18 cellular contexts compared by ENCODE assay signal in genomic region chr10:59099536-59099935, GRCh38.
DNase-seq lines count a peak whose midpoint lies in the region; TF ChIP-seq lines count a peak whose summit lies in the region.
"Had no signal": no experiment of that assay in that cellular context is flagged by ENCODE, and none has a peak within 500 bp of the region (broad histone marks: within the 10 kb centered on the region; RNA-seq: fewer than 3 reads in every experiment).

No MANE protein-coding gene starts in this region.

- no peaks in the 10 kb centered on the region for H3K9me2 ChIP-seq in SK-N-SH

- TF ChIP-seq EP300 in SK-N-SH (IDR thresholded peaks at IDR 0.05; ENCODE audit: borderline replicate concordance in 1 of 2, low read depth in 1 of 2, low read length in 1 of 2): no peak

- no peaks in the 10 kb centered on the region for H4K20me1 ChIP-seq in SK-N-SH (ENCODE audit: insufficient read depth)

- peak overlapping the region; percentile 13; the same call in 1 of the 2 replicates for H3K4me2 ChIP-seq in SK-N-SH

- peaks cover 10 to 13% of the 10 kb centered on the region in 2 experiments; a peak in 2 of 4 replicates for H3K4me1 ChIP-seq in SK-N-SH (ENCODE audit: control insufficient read depth in 1 of 2, insufficient read depth in 2 of 2, low read depth in 1 of 2, low read length in 1 of 2)

- no peaks in the 10 kb centered on the region for H3K27me3 ChIP-seq in SK-N-SH (ENCODE audit: insufficient read depth)
- H3K27me3 ChIP-seq: tibial nerve had no signal

- no peak for TF ChIP-seq RAD21 in SK-N-SH (IDR thresholded peaks at IDR 0.05; ENCODE audit: low read length)

- POLR2A ChIA-PET in SK-N-SH (lab: Yijun Ruan, JAX): interaction anchor here (1.0 to 1.4 kb wide), 3 partner anchors 77 to 133 kb away, joined by 3 to 5 read pairs (median 3); partner anchors contain the start of gene PHYHIPL

- 54% methylated on average over 2 of the region's 2 CpGs for WGBS in SK-N-SH (ENCODE audit: low lambda C conversion rate)

- H2AFZ ChIP-seq in SK-N-SH (ENCODE audit: low read depth): no peak overlapping the region

- H3K9ac ChIP-seq in SK-N-SH: no peak overlapping the region

- no peak overlapping the region for H3K4me3 ChIP-seq in SK-N-SH (ENCODE audit: low read depth in 2 of 2, low read length in 1 of 2)
- H3K4me3 ChIP-seq: tibial nerve had no signal

- CTCF ChIA-PET in SK-N-SH (lab: Yijun Ruan, JAX): interaction anchor here (0.6 to 1.5 kb wide), 8 partner anchors 10 to 282 kb away, joined by 3 to 4 read pairs (median 3); no protein-coding TSS in a partner anchor

- no peaks in the 10 kb centered on the region for H3K9me3 ChIP-seq in SK-N-SH
- H3K9me3 ChIP-seq: tibial nerve had no signal

- H3K36me3 ChIP-seq in SK-N-SH (replicated peaks in 1 of 2; ENCODE audit: control insufficient read depth in 1 of 2, insufficient read depth in 2 of 2, low read length in 1 of 2): no peaks in the 10 kb centered on the region
- H3K36me3 ChIP-seq: tibial nerve had no signal

- no peaks in the 10 kb centered on the region for H3K79me2 ChIP-seq in SK-N-SH (ENCODE audit: insufficient read depth)

- H3K27ac ChIP-seq in SK-N-SH (ENCODE audit: low read depth in 2 of 2, low read length in 1 of 2) (peak overlapping the region; percentile 14 to 99; a peak in 3 of 4 replicates), substantia nigra (ENCODE audit: low read depth, low read length, poor library complexity, severe bottlenecking) (peak overlapping the region; percentile 26)

- TF ChIP-seq CTCF in SK-N-SH (IDR thresholded peaks at IDR 0.05): no peak

- H3F3A ChIP-seq in SK-N-SH (replicated peaks; ENCODE audit: insufficient read depth): peaks cover 4% of the 10 kb centered on the region

- DNase-seq in HCEC 1CT (peak; percentile 13), SK-N-SH (peak; percentile 48), globus pallidus (ENCODE audit: low spot score) (peak; percentile 62), substantia nigra (lab: John Stamatoyannopoulos, UW) (peak in 4 of 49 donors; percentile 3 to 15 (median 8)), GM19238 (ENCODE audit: insufficient read length, low spot score) (no peak), HK-2 (ENCODE audit: unreplicated experiment) (no peak), GDM1 (lab: John Stamatoyannopoulos, UW) (no peak)
- DNase-seq: activated B cell treated with CpG ODN at 0.5 μM for 24 hours; activated CD4-positive, alpha-beta T cell treated with anti-CD3 and anti-CD28 coated beads, Interleukin-2, amount 50 U/mL, for 48 hours; activated gamma-delta T cell; activated T-cell treated with anti-CD3 and anti-CD28 coated beads for 4 hours; Kasumi-1; kidney glomerular epithelial cell; natural killer cell; PC-3; stimulated activated CD4-positive, alpha-beta T cell treated with anti-CD3 and anti-CD28 coated beads, Interleukin-2, amount 100 ng/mL, for 24 hours; stimulated activated naive CD4-positive, alpha-beta T cell had no signal

TF ChIP-seq in SK-N-SH, 30 proteins besides CTCF, POLR2A, EP300 and RAD21 (continues in another document):
- TF ChIP-seq FOSL2 (IDR thresholded peaks at IDR 0.05; ENCODE audit: borderline replicate concordance, low read depth) (no peak), JUND (IDR thresholded peaks at IDR 0.05) (no peak), RCOR1 (IDR thresholded peaks at IDR 0.05; ENCODE audit: low read length) (no peak), SMC3 (IDR thresholded peaks at IDR 0.05; ENCODE audit: low read depth, low read length) (no peak), PBX3 (IDR thresholded peaks at IDR 0.05) (no peak), GATA2 (CRISPR knock-in tag; IDR thresholded peaks at IDR 0.05) (no peak), FOXJ3 (CRISPR knock-in tag; IDR thresholded peaks at IDR 0.05) (no peak), EZH2phosphoT487 (IDR thresholded peaks at IDR 0.05; ENCODE audit: borderline replicate concordance, low read depth) (no peak), USF2 (IDR thresholded peaks at IDR 0.05; ENCODE audit: borderline replicate concordance, low read depth, low read length) (no peak), TEAD4 (IDR thresholded peaks at IDR 0.05; ENCODE audit: borderline replicate concordance, insufficient read depth) (no peak), NRF1 (IDR thresholded peaks at IDR 0.05; ENCODE audit: low read depth, low read length) (no peak), SIN3A (IDR thresholded peaks at IDR 0.05; ENCODE audit: borderline replicate concordance, low read depth, low read length) (no peak), RFX5 (IDR thresholded peaks at IDR 0.05; ENCODE audit: low read length) (no peak), TAF1 (IDR thresholded peaks at IDR 0.05; ENCODE audit: borderline replicate concordance, low read depth, low read length) (no peak), MEF2A (IDR thresholded peaks at IDR 0.05; ENCODE audit: borderline replicate concordance, low read depth) (no peak), ZBTB33 (IDR thresholded peaks at IDR 0.05; ENCODE audit: borderline replicate concordance, low read depth) (no peak), TCF12 (IDR thresholded peaks at IDR 0.05) (no peak), IRF3 (IDR thresholded peaks at IDR 0.05; ENCODE audit: low read depth, low read length) (no peak), REST (IDR thresholded peaks at IDR 0.05; ENCODE audit: low read depth, low read length) (no peak)

Comparison
In these comparisons a context has a peak if more than half of its experiments do, and no peak if none do; other contexts are left out.
1. DNase-seq: peak in HCEC 1CT (single experiment), SK-N-SH (single experiment) and globus pallidus (single experiment); none in GM19238 (single experiment), HK-2 (single experiment) and GDM1 (single experiment).